ENCODE assay signal across 27 cellular contexts in the genomic region with DNA sequence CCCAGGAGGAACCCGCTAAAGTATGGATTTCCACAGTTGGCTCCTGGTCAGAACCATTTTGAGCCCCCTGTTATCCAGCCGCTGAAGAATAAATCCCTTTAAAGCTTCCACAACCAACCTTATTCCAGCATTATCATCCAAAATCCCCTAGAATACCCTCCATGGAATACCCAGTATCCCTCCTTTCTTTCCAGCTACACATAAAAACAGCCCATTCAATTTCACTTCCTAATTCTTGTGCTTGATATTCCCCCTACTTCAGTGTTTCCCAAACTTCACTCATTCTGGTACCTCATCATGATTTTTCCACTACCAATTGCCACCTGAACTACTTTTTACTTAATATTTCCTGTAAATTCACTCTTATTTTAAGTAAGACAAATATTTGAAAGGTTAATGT. TPM values are rescaled to one million over a fixed set of nuclear protein-coding genes. Genes with fewer than 3 reads are reported as not detected.
DNase-seq lines count a peak whose midpoint lies in the region; ATAC-seq and TF ChIP-seq lines count a peak whose summit lies in the region.
"Had no signal": no experiment of that assay in that cellular context is flagged by ENCODE, and none has a peak within 500 bp of the region (broad histone marks: within the 10 kb centered on the region; RNA-seq: fewer than 3 reads in every experiment).

No MANE protein-coding gene starts in this region.

- intact Hi-C loops in PC-3 (cut with micrococcal nuclease) (no loop called here), tibial artery (cut with DNase I; ENCODE audit: low total_unique reads) (no loop called here)

- CTCF ChIA-PET in PC-3 (lab: Charles Lee) = no interaction called here

- H3K9ac ChIP-seq in PC-3 (ENCODE audit: low read length) = no peak overlapping the region

- ATAC-seq in PC-3 = no peak
- ATAC-seq in foreskin keratinocyte = no peak
- ATAC-seq: GM23338 had no signal

- no peak overlapping the region for H3K27ac ChIP-seq in PC-3 (ENCODE audit: low read length)
- peak overlapping the region; percentile 93 for H3K27ac ChIP-seq in foreskin keratinocyte
- no peak overlapping the region for H3K27ac ChIP-seq in tibial artery
- H3K27ac ChIP-seq: 22Rv1, C4-2B, RWPE1 had no signal

- no peaks in the 10 kb centered on the region for H3F3A ChIP-seq in PC-3 (ENCODE audit: low read length, unreplicated experiment)

- H3K4me1 ChIP-seq in PC-3 (ENCODE audit: insufficient read depth, low read length) = peaks cover 41% of the 10 kb centered on the region
- H3K4me1 ChIP-seq in foreskin keratinocyte = peaks cover 26% of the 10 kb centered on the region
- no peaks in the 10 kb centered on the region for H3K4me1 ChIP-seq in tibial artery

- TF ChIP-seq CTCF in PC-3 (conservative IDR thresholded peaks at IDR 0.05; ENCODE audit: low read depth, low read length) = no peak
- TF ChIP-seq CTCF in foreskin keratinocyte (conservative IDR thresholded peaks at IDR 0.05) = no peak
- TF ChIP-seq CTCF in tibial artery (IDR thresholded peaks at IDR 0.05) = no peak

- no peaks in the 10 kb centered on the region for H4K20me1 ChIP-seq in PC-3 (ENCODE audit: low read length)

- BruUV-seq in PC-3 (replicated peaks; lab: Mats Ljungman, UMichigan) = no TSS peak

- H3K4me3 ChIP-seq in PC-3 (ENCODE audit: low read length) (peak overlapping the region; percentile 46; the same call in 1 of the 2 replicates), tibial artery (no peak overlapping the region)
- H3K4me3 ChIP-seq: GM23338 had no signal

- POLR2A ChIA-PET in PC-3 (lab: Charles Lee; ENCODE audit: unreplicated experiment) = interaction anchor here (0.6 kb wide), 2 partner anchors 13 to 15 kb away, joined by 3 to 4 read pairs; no protein-coding TSS in a partner anchor

- peaks cover 22% of the 10 kb centered on the region for H3K36me3 ChIP-seq in PC-3 (ENCODE audit: low read depth, low read length)
- no peaks in the 10 kb centered on the region for H3K36me3 ChIP-seq in tibial artery

- no peaks in the 10 kb centered on the region for H3K27me3 ChIP-seq in PC-3 (ENCODE audit: low read length)
- no peaks in the 10 kb centered on the region for H3K27me3 ChIP-seq in foreskin keratinocyte
- no peaks in the 10 kb centered on the region for H3K27me3 ChIP-seq in tibial artery

- H3K79me2 ChIP-seq in PC-3 (ENCODE audit: low read length) = peaks cover 75% of the 10 kb centered on the region

- 0 out of 2 replicates have a peak, but pooled peaks cover 3% of the 10 kb centered on the region for H3K9me3 ChIP-seq in PC-3 (ENCODE audit: low read length)
- H3K9me3 ChIP-seq in tibial artery = no peaks in the 10 kb centered on the region

- no peak overlapping the region for H2AFZ ChIP-seq in PC-3 (ENCODE audit: low read length)
- H2AFZ ChIP-seq: GM23338 had no signal

- no peaks in the 10 kb centered on the region for H3K9me2 ChIP-seq in PC-3 (replicated peaks; ENCODE audit: low read length)

- peak overlapping the region; percentile 32 for H3K4me2 ChIP-seq in PC-3 (ENCODE audit: low read length)
- H3K4me2 ChIP-seq: GM23338 had no signal

- DNase-seq in DMS53 (lab: John Stamatoyannopoulos, UW) = peak; percentile 52
- DNase-seq in DMS53 treated with DMSO at 0.1 percent for 48 hours (lab: John Stamatoyannopoulos, UW; ENCODE audit: unreplicated experiment) = no peak
- no peak for DNase-seq in PC-3
- no peak for DNase-seq in foreskin keratinocyte
- DNase-seq in DMS153 treated with DMSO at 0.1 percent for 48 hours (lab: John Stamatoyannopoulos, UW; ENCODE audit: unreplicated experiment) = no peak
- DNase-seq in tibial artery = no peak
- DNase-seq in CD1c-positive myeloid dendritic cell (ENCODE audit: extremely low spot score) = no peak
- DNase-seq: CD8-positive, alpha-beta memory T cell; DMS153; GDM1; H9; HFFc6; KBM-7; NCI-H1048; NCI-H1417 treated with DMSO at 0.1 percent for 48 hours; NCI-H187; NCI-H2081 treated with DMSO at 0.1 percent for 48 hours; NCI-H446 treated with DMSO at 0.1 percent for 48 hours; NCI-H526; NCI-H82; NK-92 treated with Interleukin-12 subunit alpha and Interleukin-12 subunit beta, amount 100 ng/mL, for 24 hours; SHP77 had no signal

RNA-seq across cellular contexts. Expression of a gene that starts 3.1 kb away (rescaled TPM):
- 7.9 and 12.0 TPM in 2 replicates for total RNA-seq in PC-3 (2014; rRNA removed)
- total RNA-seq in foreskin keratinocyte = 7.9 and 15.2 TPM in 2 replicates
- 0.91 and 1.8 TPM in 2 replicates for polyA plus RNA-seq in foreskin keratinocyte
- total RNA-seq: HFFc6; T-helper 1 cell treated with Interleukin-12 subunit alpha and Interleukin-12 subunit beta and Interleukin-4 antibody, amounts not matched to agents 30 ng/mL and 1 ng/mL, for 36 hours had no signal
